33 cellular contexts compared by ENCODE assay signal in the genomic region with DNA sequence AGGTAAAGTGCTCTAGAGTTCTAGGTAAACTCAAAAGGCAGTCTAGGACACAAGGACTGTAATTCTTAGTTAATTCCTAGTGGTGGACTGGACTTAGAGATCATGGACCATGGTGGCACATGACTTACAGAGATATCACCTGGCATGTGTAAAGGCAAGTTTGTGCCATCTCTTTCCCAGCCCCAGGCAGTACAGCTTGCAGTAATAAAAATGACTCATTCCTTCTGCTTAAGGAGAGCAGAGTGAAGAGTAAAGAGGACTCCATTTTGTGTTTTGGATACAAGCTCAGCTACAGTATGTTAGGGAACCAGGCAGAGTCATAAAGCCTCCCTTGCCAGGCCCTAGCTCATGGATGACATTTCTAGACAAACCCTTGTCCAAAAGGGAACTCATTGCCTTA.
"Had no signal": no experiment of that assay in that cellular context is flagged by ENCODE, and none has a peak within 500 bp of the region (broad histone marks: within the 10 kb centered on the region; RNA-seq: fewer than 3 reads in every experiment).

No MANE protein-coding gene starts in this region.

- H3K4me3 ChIP-seq: adrenal gland, body of pancreas had no signal

- H3K27ac ChIP-seq: adrenal gland, body of pancreas, brain microvascular endothelial cell, VCaP had no signal

- H3K4me1 ChIP-seq: adrenal gland, body of pancreas had no signal

- H3K36me3 ChIP-seq: adrenal gland, brain microvascular endothelial cell had no signal

- ATAC-seq: activated CD8-positive, alpha-beta T cell treated with anti-CD3 and anti-CD28 coated beads for 36 hours; activated naive CD4-positive, alpha-beta T cell treated with anti-CD3 and anti-CD28 coated beads, Interleukin-2, amount 50 U/mL, for 72 hours; activated T-cell treated with anti-CD3 and anti-CD28 coated beads, Interleukin-2, amount 50 U/mL, for 4 hours; activated T-cell treated with anti-CD3 and anti-CD28 coated beads, Interleukin-2, amount 50 U/mL, for 72 hours; activated T-helper 17 cell treated with anti-CD3 and anti-CD28 coated beads, Interleukin-2, amount 50 U/mL, for 72 hours; body of pancreas had no signal

- H3K9me3 ChIP-seq: adrenal gland, body of pancreas had no signal

- FAIRE-seq: astrocyte, TTC549 had no signal

- H3K27me3 ChIP-seq: adrenal gland, brain microvascular endothelial cell had no signal

- DNase-seq: activated B cell treated with CpG ODN at 0.5 μM for 24 hours; activated CD4-positive, alpha-beta memory T cell treated with anti-CD3 and anti-CD28 coated beads for 36 hours; activated CD4-positive, alpha-beta T cell treated with anti-CD3 and anti-CD28 coated beads for 4 hours; activated CD4-positive, alpha-beta T cell treated with anti-CD3 and anti-CD28 coated beads, Interleukin-2, amount 10 ng/mL, durations not matched to agents 24 days and 14 days; activated CD4-positive, alpha-beta T cell treated with anti-CD3 and anti-CD28 coated beads, Interleukin-2, amount 50 U/mL, for 1 hour; activated CD4-positive, alpha-beta T cell treated with anti-CD3 and anti-CD28 coated beads, Interleukin-2, amount 50 U/mL, for 4 hours; activated CD4-positive, CD25-positive, alpha-beta regulatory T cell treated with anti-CD3 and anti-CD28 coated beads, Interleukin-2, amount 50 U/mL, for 72 hours; activated CD8-positive, alpha-beta memory T cell treated with anti-CD3 and anti-CD28 coated beads, Interleukin-2, amount 50 U/mL, for 4 hours; activated CD8-positive, alpha-beta T cell treated with anti-CD3 and anti-CD28 coated beads for 36 hours; activated effector memory CD4-positive, alpha-beta T cell treated with anti-CD3 and anti-CD28 coated beads, Interleukin-2, amount 50 U/mL, for 16 hours; activated gamma-delta T cell treated with Interleukin-2 at 50 U/mL for 16 hours; activated naive CD4-positive, alpha-beta T cell; activated naive CD4-positive, alpha-beta T cell treated with anti-CD3 and anti-CD28 coated beads for 36 hours; activated naive CD4-positive, alpha-beta T cell treated with anti-CD3 and anti-CD28 coated beads, Interleukin-2, amount 50 U/mL, for 16 hours; activated naive CD8-positive, alpha-beta T cell treated with anti-CD3 and anti-CD28 coated beads for 36 hours; activated T-cell treated with anti-CD3 and anti-CD28 coated beads for 4 hours; activated T-cell treated with anti-CD3 and anti-CD28 coated beads, Interleukin-2, amount 50 U/mL, for 1 hour; activated T-cell treated with anti-CD3 and anti-CD28 coated beads, Interleukin-2, amount 50 U/mL, for 4 hours; activated T-cell treated with anti-CD3 and anti-CD28 coated beads, Interleukin-2, amount 50 U/mL, for 72 hours; adrenal gland; amniotic stem cell; aorta; body of pancreas; brain microvascular endothelial cell; central memory CD4-positive, alpha-beta T cell; T-helper 1 cell; T-helper 2 cell; T-helper 9 cell had no signal
